ENCODE assay signal across 9 cellular contexts in the genomic region with DNA sequence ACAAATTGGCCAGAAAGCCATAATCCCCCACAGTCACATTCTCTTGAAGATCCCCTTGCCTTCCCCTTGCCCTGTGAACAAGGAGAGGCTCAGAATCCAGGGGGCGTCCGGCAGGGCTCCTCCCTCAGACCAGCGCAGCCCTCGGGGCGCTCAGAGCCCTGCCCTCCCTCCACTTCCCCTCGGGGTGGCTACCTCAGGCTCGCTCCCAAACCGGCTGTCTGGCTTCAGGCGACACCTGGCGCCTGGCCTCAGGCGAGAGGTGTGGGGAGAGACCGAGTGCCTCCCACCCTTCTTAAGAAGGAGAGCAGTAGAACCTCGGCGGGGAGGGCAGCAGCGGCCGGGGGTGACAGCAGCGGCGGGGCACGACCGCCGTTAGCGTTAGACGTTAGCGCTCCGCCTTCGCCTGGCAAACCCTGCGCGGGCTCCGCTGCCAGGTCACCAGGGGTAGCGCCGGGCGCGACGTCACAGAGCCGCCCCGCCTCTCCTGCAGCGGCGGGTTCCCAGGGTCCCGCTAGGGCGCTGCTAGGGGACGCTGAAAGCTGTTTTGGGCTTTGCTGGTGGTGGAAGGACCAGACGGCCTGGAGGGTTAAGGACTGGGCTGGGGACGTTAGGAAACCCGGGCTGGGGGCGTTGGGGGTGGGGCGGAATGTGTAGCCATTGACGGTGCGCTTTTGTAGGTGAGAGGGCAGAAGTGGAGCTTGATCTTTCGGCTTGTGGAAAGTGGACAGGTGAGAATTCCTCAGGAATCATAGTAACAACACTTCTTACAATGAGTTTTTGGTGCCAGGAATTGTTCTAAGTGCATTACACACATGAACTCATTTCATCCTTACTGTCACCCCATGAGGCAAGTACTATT. TPM values are rescaled to one million over a fixed set of nuclear protein-coding genes. Genes with fewer than 3 reads are reported as not detected.
A peak's percentile ranks its signal among the peaks of the same experiment; 100 is the strongest.
DNase-seq lines count a peak whose midpoint lies in the region; ATAC-seq and TF ChIP-seq lines count a peak whose summit lies in the region.
"Not testable (repeated sequence)": the region's sequence is repeated elsewhere in the genome, so short reads cannot be mapped to it uniquely, and the experiment has no call there.
"Had no signal": no experiment of that assay in that cellular context is flagged by ENCODE, and none has a peak within 500 bp of the region (broad histone marks: within the 10 kb centered on the region; RNA-seq: fewer than 3 reads in every experiment).

A gene (minus strand): TSS at position 395 of the 859 bp plus-strand sequence. CDS start 11,643 bp downstream, outside the sequence.

- H3K27me3 ChIP-seq in right cardiac atrium (ENCODE audit: control insufficient read depth, insufficient read depth), result not testable (repeated sequence)

- POLR2A ChIA-PET in T-cell (lab: Charles Lee), result not testable (repeated sequence)

- intact Hi-C loops in right cardiac atrium (cut with DNase I); natural killer cell (cut with micrococcal nuclease): not testable (repeated sequence)

- peak within 1 kb of the TSS; percentile 70 for H3K4me3 Mint-ChIP-seq in HFFc6
- H3K4me3 Mint-ChIP-seq in T-cell, result peak within 1 kb of the TSS; percentile 39 to 50 (median 45)
- peak within 1 kb of the TSS; percentile 35 for H3K4me3 Mint-ChIP-seq in activated T-helper 17 cell treated with anti-CD3 and anti-CD28 coated beads, Interleukin-2, amount 50 U/mL, for 72 hours
- H3K4me3 Mint-ChIP-seq in chondrocyte (ENCODE audit: unreplicated experiment), result peak within 1 kb of the TSS; percentile 67
- peak within 1 kb of the TSS; percentile 71 for H3K4me3 Mint-ChIP-seq in natural killer cell
- H3K4me3 Mint-ChIP-seq in stimulated activated naive B cell treated with anti-CD40 and anti-IgM and Interleukin-4, amounts not matched to agents 10 μg/mL and 1 μg/mL and 100 μg/mL, for 72 hours, result peak within 1 kb of the TSS in 1 of 2 donors; percentile 50

- ATAC-seq in T-cell (replicated peaks in 1 of 4) (peak; percentile 91 to 99 (median 94)), right cardiac atrium (peak; percentile 88 to 91), natural killer cell (peak; percentile 84 to 98 (median 97))
- ATAC-seq in activated T-helper 17 cell treated with anti-CD3 and anti-CD28 coated beads, Interleukin-2, amount 50 U/mL, for 72 hours (replicated peaks), result peak; percentile 95
- ATAC-seq in stimulated activated naive B cell treated with anti-CD40 and anti-IgM and Interleukin-4, amounts not matched to agents 10 μg/mL and 1 μg/mL and 100 μg/mL, for 72 hours (replicated peaks), result peak; percentile 93 to 95

- not testable (repeated sequence) for H3K9me3 Mint-ChIP-seq in HFFc6; T-cell; activated T-helper 17 cell treated with anti-CD3 and anti-CD28 coated beads, Interleukin-2, amount 50 U/mL, for 72 hours; chondrocyte (ENCODE audit: low read depth); natural killer cell; stimulated activated naive B cell treated with anti-CD40 and anti-IgM and Interleukin-4, amounts not matched to agents 10 μg/mL and 1 μg/mL and 100 μg/mL, for 72 hours

- not testable (repeated sequence) for H3K36me3 Mint-ChIP-seq in HFFc6 (ENCODE audit: low read depth); T-cell; activated T-helper 17 cell treated with anti-CD3 and anti-CD28 coated beads, Interleukin-2, amount 50 U/mL, for 72 hours (ENCODE audit: low read depth); chondrocyte (ENCODE audit: low read depth); natural killer cell; stimulated activated naive B cell treated with anti-CD40 and anti-IgM and Interleukin-4, amounts not matched to agents 10 μg/mL and 1 μg/mL and 100 μg/mL, for 72 hours

- H3K27me3 Mint-ChIP-seq in HFFc6 (ENCODE audit: insufficient read depth) (peaks cover 16% of the 10 kb centered on the region), T-cell (peaks cover 38 to 42% of the 10 kb centered on the region in 2 donors), chondrocyte (ENCODE audit: low read depth) (peaks cover 11% of the 10 kb centered on the region), natural killer cell (ENCODE audit: low read depth in 2 of 2) (peaks cover 27 to 39% of the 10 kb centered on the region in 2 donors)
- H3K27me3 Mint-ChIP-seq in activated T-helper 17 cell treated with anti-CD3 and anti-CD28 coated beads, Interleukin-2, amount 50 U/mL, for 72 hours, result peaks cover 32% of the 10 kb centered on the region
- H3K27me3 Mint-ChIP-seq in stimulated activated naive B cell treated with anti-CD40 and anti-IgM and Interleukin-4, amounts not matched to agents 10 μg/mL and 1 μg/mL and 100 μg/mL, for 72 hours, result peaks cover 30 to 38% of the 10 kb centered on the region in 2 donors

- CTCF ChIA-PET in T-cell (lab: Charles Lee), result not testable (repeated sequence)

- not testable (repeated sequence) for DNase-seq in HFFc6; T-cell; chondrocyte (ENCODE audit: low spot score); right cardiac atrium; natural killer cell; stimulated activated naive B cell treated with anti-CD40 and anti-IgM and Interleukin-4, amounts not matched to agents 10 μg/mL and 1 μg/mL and 100 μg/mL, for 72 hours

- H3K4me3 ChIP-seq in right cardiac atrium (ENCODE audit: low read length), result not testable (repeated sequence)

- WGBS in right cardiac atrium, result 7% methylated on average over 4 of the region's 49 CpGs

- not testable (repeated sequence) for TF ChIP-seq CTCF in C4-2B (conservative IDR thresholded peaks at IDR 0.05); HFFc6 (IDR thresholded peaks at IDR 0.05); chondrocyte (IDR thresholded peaks at IDR 0.05); natural killer cell (IDR thresholded peaks at IDR 0.05)

- H3K4me1 ChIP-seq in right cardiac atrium (ENCODE audit: control insufficient read depth, insufficient read depth, low read length), result not testable (repeated sequence)

- H3K27ac ChIP-seq in C4-2B, result peak within 1 kb of the TSS; percentile 58; the same call in 1 of the 2 replicates
- not testable (repeated sequence) for H3K27ac ChIP-seq in right cardiac atrium (ENCODE audit: low read length)

- not testable (repeated sequence) for H3K9me3 ChIP-seq in right cardiac atrium (ENCODE audit: control insufficient read depth, low read length)

- not testable (repeated sequence) for H3K4me1 Mint-ChIP-seq in HFFc6 (ENCODE audit: low read depth); T-cell; activated T-helper 17 cell treated with anti-CD3 and anti-CD28 coated beads, Interleukin-2, amount 50 U/mL, for 72 hours; natural killer cell; stimulated activated naive B cell treated with anti-CD40 and anti-IgM and Interleukin-4, amounts not matched to agents 10 μg/mL and 1 μg/mL and 100 μg/mL, for 72 hours
- H3K4me1 Mint-ChIP-seq in chondrocyte (ENCODE audit: low read depth), result peaks cover 10% of the 10 kb centered on the region

- H3K27ac Mint-ChIP-seq in HFFc6; T-cell; activated T-helper 17 cell treated with anti-CD3 and anti-CD28 coated beads, Interleukin-2, amount 50 U/mL, for 72 hours; chondrocyte (ENCODE audit: unreplicated experiment); natural killer cell; stimulated activated naive B cell treated with anti-CD40 and anti-IgM and Interleukin-4, amounts not matched to agents 10 μg/mL and 1 μg/mL and 100 μg/mL, for 72 hours: not testable (repeated sequence)

RNA-seq across cellular contexts. Expression of the gene that starts here (rescaled TPM):
- not detected for total RNA-seq in HFFc6 (2021; fragmentation: NEBNext Ultra II Directional; extraction: Animal tissue kit (Norgen Biotek cat#: 25700))
- total RNA-seq in T-cell (not detected), chondrocyte (not detected in 3 replicates), right cardiac atrium (1 to 10 TPM in 1 of 4 donors, under 1 TPM in 3; 0.36 to 2.0 (median 0.83) TPM), natural killer cell (not detected)
- total RNA-seq in activated T-helper 17 cell treated with anti-CD3 and anti-CD28 coated beads, Interleukin-2, amount 50 U/mL, for 72 hours, result not detected
- polyA plus RNA-seq in right cardiac atrium, result 1.6 TPM
- total RNA-seq: lung microvascular endothelial cell had no signal

Comparison
In these comparisons a context has a peak if more than half of its experiments do, and no peak if none do; other contexts are left out.
1. Peak in ATAC-seq in T-cell; RNA of the gene not detected or under 1 TPM.
2. Peak in ATAC-seq in activated T-helper 17 cell treated with anti-CD3 and anti-CD28 coated beads, Interleukin-2, amount 50 U/mL, for 72 hours; RNA of the gene not detected or under 1 TPM.
3. Peak in ATAC-seq in natural killer cell; RNA of the gene not detected or under 1 TPM.